Comparison of ENCODE assay signal across 19 cellular contexts in genomic region chr3:60746043-60746638, GRCh38.
"Had no signal": no experiment of that assay in that cellular context is flagged by ENCODE, and none has a peak within 500 bp of the region (broad histone marks: within the 10 kb centered on the region; RNA-seq: fewer than 3 reads in every experiment).

No MANE protein-coding gene starts in this region.

- H3K4me1 ChIP-seq: gastrocnemius medialis, pancreas, upper lobe of left lung had no signal

- H3K36me3 ChIP-seq: gastrocnemius medialis, pancreas, stomach, upper lobe of left lung had no signal

- H3K27ac ChIP-seq: coronary artery, gastrocnemius medialis, stomach, upper lobe of left lung had no signal

- H3K27me3 ChIP-seq: gastrocnemius medialis, pancreas, stomach, upper lobe of left lung had no signal

- ATAC-seq: activated CD4-positive, alpha-beta T cell treated with anti-CD3 and anti-CD28 coated beads for 36 hours; gastrocnemius medialis; naive thymus-derived CD4-positive, alpha-beta T cell; sciatic nerve; stimulated activated effector memory CD8-positive, alpha-beta T cell treated with anti-CD3 and anti-CD28 coated beads, Interleukin-12 subunit alpha, Interleukin-12 subunit beta, amount 100 ng/mL, for 72 hours; WTC11 had no signal

- H3K4me3 ChIP-seq: coronary artery, gastrocnemius medialis, pancreas, smooth muscle cell, stomach, upper lobe of left lung had no signal

- H3K9me3 ChIP-seq: gastrocnemius medialis, pancreas had no signal

- DNase-seq: activated CD4-positive, alpha-beta memory T cell treated with anti-CD3 and anti-CD28 coated beads for 36 hours; activated CD4-positive, alpha-beta T cell treated with anti-CD3 and anti-CD28 coated beads for 36 hours; activated naive CD4-positive, alpha-beta T cell treated with Interleukin-2 at 50 U/mL for 16 hours; activated naive CD8-positive, alpha-beta T cell treated with anti-CD3 and anti-CD28 coated beads, Interleukin-2, amount 10 ng/mL, durations not matched to agents 7 days and 5 days; activated T-cell treated with anti-CD3 and anti-CD28 coated beads for 4 hours; erythroblast; gastrocnemius medialis; head of caudate nucleus; mesendoderm; naive thymus-derived CD4-positive, alpha-beta T cell; stimulated activated CD4-positive, alpha-beta T cell treated with anti-CD3 and anti-CD28 coated beads, Interleukin-4, amount 100 ng/mL, for 24 hours; stomach; upper lobe of left lung had no signal

- FAIRE-seq: pancreas had no signal
